Comparison of ENCODE assay signal across 21 cellular contexts in the genomic region with DNA sequence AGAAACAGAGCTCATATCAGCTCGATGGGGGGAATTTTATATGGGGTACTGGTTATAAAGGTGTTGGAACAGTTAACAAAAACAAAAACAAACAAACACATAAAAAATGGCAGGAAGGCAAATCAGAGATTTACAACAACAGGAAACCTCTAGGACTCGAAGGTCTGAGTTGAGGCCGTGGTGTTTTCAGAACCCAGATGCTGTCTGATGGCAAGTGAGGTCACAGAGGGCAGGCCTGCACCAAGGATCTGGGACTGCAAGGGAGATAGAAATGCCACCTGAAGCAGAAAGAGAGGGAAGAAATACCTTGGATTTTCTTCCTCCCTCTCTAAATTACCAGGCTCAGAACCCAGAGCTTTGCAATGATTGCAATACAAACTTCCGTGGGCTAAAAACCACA.
DNase-seq lines count a peak whose midpoint lies in the region; ATAC-seq and TF ChIP-seq lines count a peak whose summit lies in the region.
"Had no signal": no experiment of that assay in that cellular context is flagged by ENCODE, and none has a peak within 500 bp of the region (broad histone marks: within the 10 kb centered on the region; RNA-seq: fewer than 3 reads in every experiment).

No MANE protein-coding gene starts in this region.

- WGBS in testis, 2 donors: 72 to 80% methylated on average over 4 of the region's 4 CpGs

- H3K36me3 ChIP-seq in OCI-LY7 (ENCODE audit: insufficient read depth, low read length) (no peaks in the 10 kb centered on the region), PC-9 (ENCODE audit: low read depth) (no peaks in the 10 kb centered on the region), testis (ENCODE audit: low read depth, missing control alignments) (no peaks in the 10 kb centered on the region)
- H3K36me3 ChIP-seq: tibial nerve had no signal

- peaks cover 20% of the 10 kb centered on the region; the same call in 1 of the 2 replicates for H3K27me3 ChIP-seq in PC-9 (ENCODE audit: insufficient read depth, low read depth)
- H3K27me3 ChIP-seq in testis: no peaks in the 10 kb centered on the region
- H3K27me3 ChIP-seq: tibial nerve had no signal

- no peaks in the 10 kb centered on the region for H3K79me2 ChIP-seq in OCI-LY7 (ENCODE audit: insufficient read depth, low read depth, low read length)
- no peaks in the 10 kb centered on the region for H3K79me2 ChIP-seq in PC-9 (ENCODE audit: low read depth)
- H3K79me2 ChIP-seq: parathyroid adenoma had no signal

- intact Hi-C loops in OCI-LY7 (cut with micrococcal nuclease; ENCODE audit: unreplicated experiment): loop anchor here (5.0 to 10.0 kb wide), 3 partner anchors 200 to 1252 kb away; a partner anchor contains a TSS
- intact Hi-C loops in PC-9 (cut with micrococcal nuclease; ENCODE audit: unreplicated experiment): no loop called here
- intact Hi-C loops in testis (cut with DNase I; ENCODE audit: low total_unique reads): no loop called here

- H3K27ac ChIP-seq in OCI-LY7 (ENCODE audit: low read depth, low read length, poor library complexity, severe bottlenecking): peak overlapping the region; percentile 95
- no peak overlapping the region for H3K27ac ChIP-seq in PC-9
- no peak overlapping the region for H3K27ac ChIP-seq in testis
- H3K27ac ChIP-seq: A549, parathyroid adenoma, tibial nerve had no signal

- no peaks in the 10 kb centered on the region for H3K9me2 ChIP-seq in OCI-LY7 (ENCODE audit: insufficient read depth, low read length)
- no peaks in the 10 kb centered on the region for H3K9me2 ChIP-seq in PC-9 (ENCODE audit: insufficient read depth)

- H2AFZ ChIP-seq in OCI-LY7 (ENCODE audit: low read length) (peak overlapping the region; percentile 87), PC-9 (no peak overlapping the region)
- H2AFZ ChIP-seq: parathyroid adenoma had no signal

- no peaks in the 10 kb centered on the region for H3F3A ChIP-seq in PC-9 (ENCODE audit: insufficient read depth, low read depth)

- no peak for TF ChIP-seq POLR2A in testis (IDR thresholded peaks at IDR 0.05)

- peak overlapping the region; percentile 82 for H3K4me2 ChIP-seq in OCI-LY7 (ENCODE audit: low read length)
- H3K4me2 ChIP-seq in PC-9: no peak overlapping the region
- H3K4me2 ChIP-seq: A549 had no signal

- H3K4me1 ChIP-seq in OCI-LY7 (ENCODE audit: insufficient read depth, low read length, poor library complexity, severe bottlenecking) (peaks cover 78% of the 10 kb centered on the region), PC-9 (replicated peaks; ENCODE audit: insufficient read depth) (no peaks in the 10 kb centered on the region), testis (no peaks in the 10 kb centered on the region)
- H3K4me1 ChIP-seq: A549, parathyroid adenoma, tibial nerve had no signal

- H3K9me3 ChIP-seq in OCI-LY7 (ENCODE audit: low read length) (no peaks in the 10 kb centered on the region), PC-9 (ENCODE audit: insufficient read depth, low read depth) (no peaks in the 10 kb centered on the region), testis (no peaks in the 10 kb centered on the region)
- H3K9me3 ChIP-seq: A549, tibial nerve had no signal

- DNase-seq in OCI-LY7 (ENCODE audit: low spot score): peak; percentile 75
- DNase-seq in PC-9: no peak
- no peak for DNase-seq in testis
- no peak for DNase-seq in ureter (ENCODE audit: low spot score)
- DNase-seq: activated gamma-delta T cell treated with Interleukin-2 at 50 U/mL for 16 hours; anterior cingulate cortex; CD4-positive, alpha-beta memory T cell; cerebellar nuclear complex; endodermal cell; HFFc6; NCI-H2081; NCI-H526 treated with DMSO at 0.1 percent for 48 hours; stimulated activated CD4-positive, alpha-beta T cell treated with anti-CD3 and anti-CD28 coated beads, Interleukin-4, amount 100 ng/mL, for 4 hours; SW 1271 had no signal

- ATAC-seq in GM18498 (IDR thresholded peaks at IDR 0.05; ENCODE audit: unreplicated experiment): peak; percentile 52
- peak; percentile 50 for ATAC-seq in GM19467 (IDR thresholded peaks at IDR 0.05; ENCODE audit: unreplicated experiment)
- ATAC-seq in HG02885 (IDR thresholded peaks at IDR 0.05; ENCODE audit: poor library complexity, unreplicated experiment): peak; percentile 51
- ATAC-seq in GM19455 (IDR thresholded peaks at IDR 0.05; ENCODE audit: unreplicated experiment): no peak
- ATAC-seq: A549 had no signal

- POLR2A ChIA-PET in OCI-LY7 (lab: Charles Lee) (interaction anchor here (0.7 to 1.3 kb wide), 2 partner anchors 10 to 584 kb away, joined by 3 to 5 read pairs; no protein-coding TSS in a partner anchor), PC-9 (lab: Charles Lee; ENCODE audit: unreplicated experiment) (no interaction called here)

- H4K20me1 ChIP-seq in OCI-LY7 (ENCODE audit: insufficient read depth, low read length): no peaks in the 10 kb centered on the region
- no peaks in the 10 kb centered on the region for H4K20me1 ChIP-seq in PC-9 (ENCODE audit: insufficient read depth)

- CTCF ChIA-PET in OCI-LY7 (lab: Charles Lee; ENCODE audit: unreplicated experiment): no interaction called here
- CTCF ChIA-PET in PC-9 (lab: Charles Lee): no interaction called here

- BruUV-seq in OCI-LY7 (replicated peaks; lab: Mats Ljungman, UMichigan): no TSS peak
- no TSS peak for BruUV-seq in PC-9 (replicated peaks; lab: Mats Ljungman, UMichigan)

- no peak for TF ChIP-seq CTCF in OCI-LY7 (conservative IDR thresholded peaks at IDR 0.05; ENCODE audit: low read length)
- no peak for TF ChIP-seq CTCF in PC-9 (conservative IDR thresholded peaks at IDR 0.05)
- TF ChIP-seq CTCF in testis (IDR thresholded peaks at IDR 0.05): no peak

- H3K4me3 ChIP-seq in OCI-LY7 (ENCODE audit: low read depth, low read length, poor library complexity, severe bottlenecking) (peak overlapping the region; percentile 55), PC-9 (no peak overlapping the region), testis (no peak overlapping the region)
- H3K4me3 ChIP-seq: A549, tibial nerve had no signal
